Comparison of ENCODE assay signal across 1 cellular context in the genomic region with DNA sequence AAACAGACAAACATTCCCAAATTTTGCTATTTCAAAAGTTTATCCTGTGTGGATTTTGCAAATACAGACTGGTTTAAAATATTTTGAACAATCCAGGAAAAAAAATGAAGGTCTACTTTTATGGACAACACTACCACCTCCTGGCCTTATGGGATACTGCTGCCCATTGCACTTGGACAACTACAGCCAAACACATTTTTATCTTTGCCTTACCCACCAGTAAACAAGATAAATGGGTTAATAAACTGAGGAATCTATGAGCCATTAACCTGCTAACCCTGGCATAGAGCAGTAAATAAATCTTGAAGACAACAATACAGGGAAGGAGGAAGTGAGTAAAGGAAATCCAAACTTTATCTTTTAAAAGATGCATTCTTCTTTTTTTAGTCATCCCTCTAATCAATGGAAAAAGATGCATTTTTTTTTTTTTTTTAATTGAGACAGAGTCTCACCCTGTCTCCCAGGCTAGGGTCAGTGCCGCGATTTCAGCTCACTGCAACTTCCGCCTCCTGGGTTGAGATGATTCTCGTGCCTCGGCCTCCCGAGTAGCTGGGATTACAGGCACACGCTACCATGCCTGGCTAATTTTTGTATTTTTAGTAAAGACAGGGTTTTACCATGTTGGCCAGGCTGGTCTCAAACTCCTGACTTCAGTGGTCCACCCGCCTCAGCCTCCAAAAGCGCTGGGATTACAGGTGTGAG.
TF ChIP-seq lines count a peak whose summit lies in the region.

No MANE protein-coding gene starts in this region.

TF ChIP-seq in H1, 55 proteins besides CTCF, POLR2A, EP300 and RAD21 (continued from another document):
- TF ChIP-seq, protein P1, sequence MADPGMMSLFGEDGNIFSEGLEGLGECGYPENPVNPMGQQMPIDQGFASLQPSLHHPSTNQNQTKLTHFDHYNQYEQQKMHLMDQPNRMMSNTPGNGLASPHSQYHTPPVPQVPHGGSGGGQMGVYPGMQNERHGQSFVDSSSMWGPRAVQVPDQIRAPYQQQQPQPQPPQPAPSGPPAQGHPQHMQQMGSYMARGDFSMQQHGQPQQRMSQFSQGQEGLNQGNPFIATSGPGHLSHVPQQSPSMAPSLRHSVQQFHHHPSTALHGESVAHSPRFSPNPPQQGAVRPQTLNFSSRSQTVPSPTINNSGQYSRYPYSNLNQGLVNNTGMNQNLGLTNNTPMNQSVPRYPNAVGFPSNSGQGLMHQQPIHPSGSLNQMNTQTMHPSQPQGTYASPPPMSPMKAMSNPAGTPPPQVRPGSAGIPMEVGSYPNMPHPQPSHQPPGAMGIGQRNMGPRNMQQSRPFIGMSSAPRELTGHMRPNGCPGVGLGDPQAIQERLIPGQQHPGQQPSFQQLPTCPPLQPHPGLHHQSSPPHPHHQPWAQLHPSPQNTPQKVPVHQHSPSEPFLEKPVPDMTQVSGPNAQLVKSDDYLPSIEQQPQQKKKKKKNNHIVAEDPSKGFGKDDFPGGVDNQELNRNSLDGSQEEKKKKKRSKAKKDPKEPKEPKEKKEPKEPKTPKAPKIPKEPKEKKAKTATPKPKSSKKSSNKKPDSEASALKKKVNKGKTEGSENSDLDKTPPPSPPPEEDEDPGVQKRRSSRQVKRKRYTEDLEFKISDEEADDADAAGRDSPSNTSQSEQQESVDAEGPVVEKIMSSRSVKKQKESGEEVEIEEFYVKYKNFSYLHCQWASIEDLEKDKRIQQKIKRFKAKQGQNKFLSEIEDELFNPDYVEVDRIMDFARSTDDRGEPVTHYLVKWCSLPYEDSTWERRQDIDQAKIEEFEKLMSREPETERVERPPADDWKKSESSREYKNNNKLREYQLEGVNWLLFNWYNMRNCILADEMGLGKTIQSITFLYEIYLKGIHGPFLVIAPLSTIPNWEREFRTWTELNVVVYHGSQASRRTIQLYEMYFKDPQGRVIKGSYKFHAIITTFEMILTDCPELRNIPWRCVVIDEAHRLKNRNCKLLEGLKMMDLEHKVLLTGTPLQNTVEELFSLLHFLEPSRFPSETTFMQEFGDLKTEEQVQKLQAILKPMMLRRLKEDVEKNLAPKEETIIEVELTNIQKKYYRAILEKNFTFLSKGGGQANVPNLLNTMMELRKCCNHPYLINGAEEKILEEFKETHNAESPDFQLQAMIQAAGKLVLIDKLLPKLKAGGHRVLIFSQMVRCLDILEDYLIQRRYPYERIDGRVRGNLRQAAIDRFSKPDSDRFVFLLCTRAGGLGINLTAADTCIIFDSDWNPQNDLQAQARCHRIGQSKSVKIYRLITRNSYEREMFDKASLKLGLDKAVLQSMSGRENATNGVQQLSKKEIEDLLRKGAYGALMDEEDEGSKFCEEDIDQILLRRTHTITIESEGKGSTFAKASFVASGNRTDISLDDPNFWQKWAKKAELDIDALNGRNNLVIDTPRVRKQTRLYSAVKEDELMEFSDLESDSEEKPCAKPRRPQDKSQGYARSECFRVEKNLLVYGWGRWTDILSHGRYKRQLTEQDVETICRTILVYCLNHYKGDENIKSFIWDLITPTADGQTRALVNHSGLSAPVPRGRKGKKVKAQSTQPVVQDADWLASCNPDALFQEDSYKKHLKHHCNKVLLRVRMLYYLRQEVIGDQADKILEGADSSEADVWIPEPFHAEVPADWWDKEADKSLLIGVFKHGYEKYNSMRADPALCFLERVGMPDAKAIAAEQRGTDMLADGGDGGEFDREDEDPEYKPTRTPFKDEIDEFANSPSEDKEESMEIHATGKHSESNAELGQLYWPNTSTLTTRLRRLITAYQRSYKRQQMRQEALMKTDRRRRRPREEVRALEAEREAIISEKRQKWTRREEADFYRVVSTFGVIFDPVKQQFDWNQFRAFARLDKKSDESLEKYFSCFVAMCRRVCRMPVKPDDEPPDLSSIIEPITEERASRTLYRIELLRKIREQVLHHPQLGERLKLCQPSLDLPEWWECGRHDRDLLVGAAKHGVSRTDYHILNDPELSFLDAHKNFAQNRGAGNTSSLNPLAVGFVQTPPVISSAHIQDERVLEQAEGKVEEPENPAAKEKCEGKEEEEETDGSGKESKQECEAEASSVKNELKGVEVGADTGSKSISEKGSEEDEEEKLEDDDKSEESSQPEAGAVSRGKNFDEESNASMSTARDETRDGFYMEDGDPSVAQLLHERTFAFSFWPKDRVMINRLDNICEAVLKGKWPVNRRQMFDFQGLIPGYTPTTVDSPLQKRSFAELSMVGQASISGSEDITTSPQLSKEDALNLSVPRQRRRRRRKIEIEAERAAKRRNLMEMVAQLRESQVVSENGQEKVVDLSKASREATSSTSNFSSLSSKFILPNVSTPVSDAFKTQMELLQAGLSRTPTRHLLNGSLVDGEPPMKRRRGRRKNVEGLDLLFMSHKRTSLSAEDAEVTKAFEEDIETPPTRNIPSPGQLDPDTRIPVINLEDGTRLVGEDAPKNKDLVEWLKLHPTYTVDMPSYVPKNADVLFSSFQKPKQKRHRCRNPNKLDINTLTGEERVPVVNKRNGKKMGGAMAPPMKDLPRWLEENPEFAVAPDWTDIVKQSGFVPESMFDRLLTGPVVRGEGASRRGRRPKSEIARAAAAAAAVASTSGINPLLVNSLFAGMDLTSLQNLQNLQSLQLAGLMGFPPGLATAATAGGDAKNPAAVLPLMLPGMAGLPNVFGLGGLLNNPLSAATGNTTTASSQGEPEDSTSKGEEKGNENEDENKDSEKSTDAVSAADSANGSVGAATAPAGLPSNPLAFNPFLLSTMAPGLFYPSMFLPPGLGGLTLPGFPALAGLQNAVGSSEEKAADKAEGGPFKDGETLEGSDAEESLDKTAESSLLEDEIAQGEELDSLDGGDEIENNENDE (IDR thresholded peaks at IDR 0.05; ENCODE audit: insufficient replicate concordance, low read length), result no peak
- TF ChIP-seq CREB1 (IDR thresholded peaks at IDR 0.05) (no peak), TAF1 (IDR thresholded peaks at IDR 0.05; ENCODE audit: low read depth, low read length) (no peak), KDM4A (IDR thresholded peaks at IDR 0.05; ENCODE audit: low read depth, low read length, severe bottlenecking) (no peak), POU5F1 (IDR thresholded peaks at IDR 0.05; ENCODE audit: low read depth, low read length) (no peak), KDM5A (IDR thresholded peaks at IDR 0.05; ENCODE audit: low read length) (no peak), EGR1 (IDR thresholded peaks at IDR 0.05; ENCODE audit: borderline replicate concordance, low read depth, low read length) (no peak)
- TF ChIP-seq, protein P2, sequence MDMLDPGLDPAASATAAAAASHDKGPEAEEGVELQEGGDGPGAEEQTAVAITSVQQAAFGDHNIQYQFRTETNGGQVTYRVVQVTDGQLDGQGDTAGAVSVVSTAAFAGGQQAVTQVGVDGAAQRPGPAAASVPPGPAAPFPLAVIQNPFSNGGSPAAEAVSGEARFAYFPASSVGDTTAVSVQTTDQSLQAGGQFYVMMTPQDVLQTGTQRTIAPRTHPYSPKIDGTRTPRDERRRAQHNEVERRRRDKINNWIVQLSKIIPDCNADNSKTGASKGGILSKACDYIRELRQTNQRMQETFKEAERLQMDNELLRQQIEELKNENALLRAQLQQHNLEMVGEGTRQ (IDR thresholded peaks at IDR 0.05; ENCODE audit: low read length), result no peak
